Comparison of ENCODE assay signal across 8 cellular contexts in genomic region chr7:134891262-134892001, GRCh38.
A peak's percentile ranks its signal among the peaks of the same experiment; 100 is the strongest.
DNase-seq lines count a peak whose midpoint lies in the region; ATAC-seq and TF ChIP-seq lines count a peak whose summit lies in the region.

No MANE protein-coding gene starts in this region.

- peaks cover 36% of the 10 kb centered on the region for H3K4me1 ChIP-seq in mammary epithelial cell (ENCODE audit: insufficient read depth, low read length)
- H3K4me1 ChIP-seq in iPS-15b (ENCODE audit: control insufficient read depth, insufficient read depth, low read length): peaks cover 12% of the 10 kb centered on the region
- peaks cover 0 to 77% (median 65%) of the 10 kb centered on the region in 4 donors for H3K4me1 ChIP-seq in sigmoid colon

- H3K4me2 ChIP-seq in mammary epithelial cell (ENCODE audit: insufficient read depth, low read depth, low read length): peak overlapping the region; percentile 94

- H2AFZ ChIP-seq in mammary epithelial cell (ENCODE audit: low read depth, low read length): peak overlapping the region; percentile 54

- no peaks in the 10 kb centered on the region for H4K20me1 ChIP-seq in mammary epithelial cell (ENCODE audit: insufficient read depth, low read length)

- CTCF ChIA-PET in mammary epithelial cell (lab: Charles Lee; ENCODE audit: low non-redundant PET): no interaction called here

- H3K27me3 ChIP-seq in mammary epithelial cell (ENCODE audit: insufficient read depth, low read length) (no peaks in the 10 kb centered on the region), iPS-15b (ENCODE audit: control insufficient read depth, insufficient read depth, low read length) (no peaks in the 10 kb centered on the region), sigmoid colon (no peaks in the 10 kb centered on the region)

- H3K4me3 ChIP-seq in mammary epithelial cell (replicated peaks in 1 of 3; ENCODE audit: insufficient read depth in 1 of 3, low read depth in 2 of 3, low read length in 3 of 3): peak overlapping the region; percentile 74 to 90 (median 75)
- peak overlapping the region; percentile 65 for H3K4me3 ChIP-seq in iPS-15b (ENCODE audit: low read depth, low read length)
- peak overlapping the region; percentile 30 to 41 (median 40) for H3K4me3 ChIP-seq in sigmoid colon

- H3K79me2 ChIP-seq in mammary epithelial cell (ENCODE audit: insufficient read depth, low read length): peaks cover 59% of the 10 kb centered on the region

- in situ Hi-C loops in mammary epithelial cell (cut with MboI; ENCODE audit: low sequenced_read_pairs in 2 of 2): no loop called here

- H3K9ac ChIP-seq in mammary epithelial cell (ENCODE audit: insufficient read depth, low read length) (peak overlapping the region; percentile 91), iPS-15b (ENCODE audit: low read depth, low read length) (peak overlapping the region; percentile 79)

- H3K36me3 ChIP-seq in mammary epithelial cell (ENCODE audit: insufficient read depth, low read length): peaks cover 2% of the 10 kb centered on the region
- no peaks in the 10 kb centered on the region for H3K36me3 ChIP-seq in iPS-15b (ENCODE audit: control insufficient read depth, insufficient read depth, low read length)
- H3K36me3 ChIP-seq in sigmoid colon: peaks cover 0 to 12% (median 2%) of the 10 kb centered on the region in 4 donors

- no peak for TF ChIP-seq POLR2A in sigmoid colon (IDR thresholded peaks at IDR 0.05)

- H3K9me3 ChIP-seq in mammary epithelial cell (replicated peaks; ENCODE audit: insufficient read depth, low read length) (peaks cover 9% of the 10 kb centered on the region), iPS-15b (ENCODE audit: control insufficient read depth, insufficient read depth, low read length) (peaks cover 8% of the 10 kb centered on the region), sigmoid colon (no peaks in the 10 kb centered on the region)

- BruUV-seq in mammary epithelial cell (replicated peaks; lab: Mats Ljungman, UMichigan): TSS peak; percentile 55

- no peak for ATAC-seq in GM18907 (IDR thresholded peaks at IDR 0.05; ENCODE audit: unreplicated experiment)
- ATAC-seq in HG02588 (IDR thresholded peaks at IDR 0.05; ENCODE audit: unreplicated experiment): no peak
- ATAC-seq in HG03097 (IDR thresholded peaks at IDR 0.05; ENCODE audit: low FRiP score, unreplicated experiment): no peak

- DNase-seq in EH (ENCODE audit: low read depth) (peak; percentile 79), NCI-H510A (lab: John Stamatoyannopoulos, UW) (peak; percentile 48), mammary epithelial cell (peak; percentile 98), sigmoid colon (peak; percentile 94)

- 3% methylated on average over 25 of the region's 27 CpGs for WGBS in mammary epithelial cell (ENCODE audit: low coverage, missing lambda C conversion rate)
- WGBS in sigmoid colon, 2 donors: 8 to 14% methylated on average over 27 of the region's 27 CpGs

- dilution Hi-C loops in mammary epithelial cell (cut with HindIII; ENCODE audit: low sequenced_read_pairs): no loop called here

- H3K27ac ChIP-seq in mammary epithelial cell (ENCODE audit: insufficient read depth, low read depth, low read length): peak overlapping the region; percentile 88
- H3K27ac ChIP-seq in sigmoid colon: peak overlapping the region; percentile 78 to 88 (median 80)

- TF ChIP-seq CTCF in mammary epithelial cell (conservative IDR thresholded peaks at IDR 0.05 in 1 of 2, IDR thresholded peaks at IDR 0.05 in 1 of 2; ENCODE audit: extremely low read depth in 1 of 2, insufficient read depth in 1 of 2, low read depth in 1 of 2, low read length in 2 of 2) (no peak), sigmoid colon (IDR thresholded peaks at IDR 0.05) (no peak)

- peak in 2 of 4 donors; percentile 50 to 56 for TF ChIP-seq EP300 in sigmoid colon (IDR thresholded peaks at IDR 0.05)

- intact Hi-C loops in mammary epithelial cell (cut with micrococcal nuclease) (loop anchor here (2.0 to 5.0 kb wide), 3 partner anchors 47 to 281 kb away; partner anchors contain the start of genes CALD1 and CYREN), sigmoid colon (cut with DNase I) (loop anchor here (5.0 kb wide), 3 partner anchors 41 to 199 kb away; no protein-coding TSS in a partner anchor)

Comparison
In these comparisons a context has a peak if more than half of its experiments do, and no peak if none do; other contexts are left out.
1. DNase-seq: peak in every context shown above with its lines; median percentile 98 in mammary epithelial cell; 94 in sigmoid colon; 79 in EH; 48 in NCI-H510A.